ENCODE assay signal across 8 cellular contexts in the genomic region with DNA sequence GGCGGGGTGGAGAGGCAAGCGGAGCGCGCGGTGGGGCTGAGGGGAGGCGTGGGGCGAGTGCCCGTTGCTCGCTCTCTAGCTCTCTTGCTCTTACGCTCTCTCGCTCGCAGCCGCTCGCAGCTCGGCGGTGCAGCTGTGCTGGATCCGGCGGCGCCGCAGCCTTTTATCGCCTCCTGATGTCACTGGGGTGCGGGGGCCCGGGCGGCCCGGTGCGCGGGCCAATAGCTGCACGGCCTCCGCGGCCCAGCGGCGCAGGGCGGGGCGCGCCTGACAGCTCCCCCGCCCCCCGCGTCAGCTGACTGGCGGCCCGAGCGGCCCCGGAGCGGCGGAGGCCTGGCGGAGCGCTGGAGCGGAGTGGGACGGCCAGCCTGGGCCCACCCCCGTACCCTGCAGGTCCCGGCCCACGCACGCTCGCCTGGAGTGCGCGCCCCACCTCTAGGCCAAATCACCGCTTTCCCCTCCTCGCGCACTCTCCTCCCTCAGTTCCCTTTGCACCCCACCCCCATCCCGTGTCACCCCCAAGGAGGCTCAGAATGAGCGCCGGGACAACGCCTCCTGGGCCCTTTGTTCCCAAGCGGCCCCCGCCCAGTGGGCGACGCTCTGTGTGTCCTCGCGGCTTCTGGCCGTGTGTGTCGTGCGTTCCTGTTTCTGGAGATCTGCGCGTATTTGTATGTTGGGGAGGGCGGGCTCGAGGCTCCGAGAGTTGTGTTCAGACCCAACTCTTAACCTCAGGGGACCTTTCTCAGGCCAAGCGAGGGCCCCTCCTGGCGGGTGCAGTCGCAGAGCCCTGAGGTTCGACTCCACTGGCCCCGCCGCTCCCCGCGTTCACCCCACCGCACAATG. TPM values are rescaled to one million over a fixed set of nuclear protein-coding genes. Genes with fewer than 3 reads are reported as not detected.
DNase-seq lines count a peak whose midpoint lies in the region; ATAC-seq and TF ChIP-seq lines count a peak whose summit lies in the region.

MAFB (minus strand) TSS at position 137 of the 843 bp plus-strand sequence. CDS start 386 bp downstream, outside the sequence.

- H3K27ac ChIP-seq in mammary epithelial cell (ENCODE audit: insufficient read depth, low read depth, low read length) = no peak within 1 kb of the TSS
- no peak within 1 kb of the TSS for H3K27ac ChIP-seq in iPS-20b (ENCODE audit: low read length)

- peaks cover 17% of the 10 kb centered on the region for H3K27me3 ChIP-seq in mammary epithelial cell (ENCODE audit: insufficient read depth, low read length)
- H3K27me3 ChIP-seq in iPS-20b (ENCODE audit: insufficient read depth, low read length) = peaks cover 98% of the 10 kb centered on the region

- no peaks in the 10 kb centered on the region for H3K79me2 ChIP-seq in mammary epithelial cell (ENCODE audit: insufficient read depth, low read length)

- in situ Hi-C loops in mammary epithelial cell (cut with MboI; ENCODE audit: low sequenced_read_pairs in 2 of 2) = loop anchor here (25.0 kb wide), 2 partner anchors 802 to 1427 kb away; no protein-coding TSS in a partner anchor

- dilution Hi-C loops in mammary epithelial cell (cut with HindIII; ENCODE audit: low sequenced_read_pairs) = no loop called here

- peak within 1 kb of the TSS; percentile 98 for H2AFZ ChIP-seq in mammary epithelial cell (ENCODE audit: low read depth, low read length)

- intact Hi-C loops in mammary epithelial cell (cut with micrococcal nuclease) (loop anchor here (1.0 to 10.0 kb wide), 3 partner anchors 125 to 803 kb away; no protein-coding TSS in a partner anchor), sciatic nerve (cut with DNase I) (loop anchor here (10.0 kb wide), 1 partner anchor 1425 kb away; no protein-coding TSS in a partner anchor)

- H4K20me1 ChIP-seq in mammary epithelial cell (ENCODE audit: insufficient read depth, low read length) = no peaks in the 10 kb centered on the region

- peak; percentile 73 for DNase-seq in AG09319 (ENCODE audit: extremely low read depth, low read depth)
- peak; percentile 56 for DNase-seq in HS-5 (ENCODE audit: low read depth)
- DNase-seq in RPMI7951 (ENCODE audit: low read depth) = peak; percentile 95
- peak; percentile 77 for DNase-seq in mammary epithelial cell
- DNase-seq in sciatic nerve (ENCODE audit: low spot score) = peak; percentile 96

- H3K4me2 ChIP-seq in mammary epithelial cell (ENCODE audit: insufficient read depth, low read depth, low read length) = peak within 1 kb of the TSS; percentile 100

- no TSS peak for BruUV-seq in mammary epithelial cell (replicated peaks; lab: Mats Ljungman, UMichigan)

- ATAC-seq in sciatic nerve (peak; percentile 89), HG03469 (IDR thresholded peaks at IDR 0.05; ENCODE audit: unreplicated experiment) (no peak)

- peaks cover 23% of the 10 kb centered on the region for H3K4me1 ChIP-seq in mammary epithelial cell (ENCODE audit: insufficient read depth, low read length)
- H3K4me1 ChIP-seq in iPS-20b (ENCODE audit: insufficient read depth, low read length) = peaks cover 15% of the 10 kb centered on the region; the same call in 1 of the 2 replicates

- TF ChIP-seq CTCF in AG09319 (IDR thresholded peaks at IDR 0.05; ENCODE audit: low read depth, low read length) (no peak), mammary epithelial cell (conservative IDR thresholded peaks at IDR 0.05 in 1 of 2, IDR thresholded peaks at IDR 0.05 in 1 of 2; ENCODE audit: extremely low read depth in 1 of 2, insufficient read depth in 1 of 2, low read depth in 1 of 2, low read length in 2 of 2) (no peak)

- CTCF ChIA-PET in mammary epithelial cell (lab: Charles Lee; ENCODE audit: low non-redundant PET) = interaction anchor here (0.6 to 0.7 kb wide), 8 partner anchors 52 to 954 kb away, joined by 3 to 26 read pairs (median 4); no protein-coding TSS in a partner anchor

- no peaks in the 10 kb centered on the region for H3K9me3 ChIP-seq in mammary epithelial cell (replicated peaks; ENCODE audit: insufficient read depth, low read length)
- H3K9me3 ChIP-seq in iPS-20b (ENCODE audit: insufficient read depth, low read depth, low read length) = no peaks in the 10 kb centered on the region; the same call in 1 of the 2 replicates

- peak; percentile 53 for TF ChIP-seq POLR2A in GM18526 (IDR thresholded peaks at IDR 0.05; ENCODE audit: extremely low read depth, insufficient read length)

- WGBS in mammary epithelial cell (ENCODE audit: low coverage, missing lambda C conversion rate) = 0% methylated on average over 9 of the region's 85 CpGs

- H3K36me3 ChIP-seq in mammary epithelial cell (ENCODE audit: insufficient read depth, low read length) (no peaks in the 10 kb centered on the region), iPS-20b (ENCODE audit: insufficient read depth, low read depth, low read length) (no peaks in the 10 kb centered on the region)

- peak within 1 kb of the TSS; percentile 63 to 67 (median 65) for H3K4me3 ChIP-seq in mammary epithelial cell (replicated peaks in 1 of 3; ENCODE audit: insufficient read depth in 1 of 3, low read depth in 2 of 3, low read length in 3 of 3)
- H3K4me3 ChIP-seq in iPS-20b (ENCODE audit: low read length) = peak within 1 kb of the TSS; percentile 67

- H3K9ac ChIP-seq in mammary epithelial cell (ENCODE audit: insufficient read depth, low read length) (peak within 1 kb of the TSS; percentile 37), iPS-20b (ENCODE audit: low read depth, low read length) (peak within 1 kb of the TSS; percentile 60; the same call in 1 of the 2 replicates)

RNA-seq across cellular contexts. Expression of gene MAFB, which starts in this region (rescaled TPM):
- total RNA-seq in RPMI7951 (2014; rRNA removed; shearing (Covaris generic)) = 2.9 and 3.3 TPM in 2 replicates
- 1 to 10 TPM in 1 of 2 donors, under 1 TPM in 1; 0.47 to 6.5 TPM for total RNA-seq in mammary epithelial cell
- polyA plus RNA-seq in mammary epithelial cell = 0.16 TPM
- polyA minus RNA-seq in mammary epithelial cell = not detected
- total RNA-seq in sciatic nerve = 38.6 TPM
